ENCODE assay signal across 23 cellular contexts in the genomic region with DNA sequence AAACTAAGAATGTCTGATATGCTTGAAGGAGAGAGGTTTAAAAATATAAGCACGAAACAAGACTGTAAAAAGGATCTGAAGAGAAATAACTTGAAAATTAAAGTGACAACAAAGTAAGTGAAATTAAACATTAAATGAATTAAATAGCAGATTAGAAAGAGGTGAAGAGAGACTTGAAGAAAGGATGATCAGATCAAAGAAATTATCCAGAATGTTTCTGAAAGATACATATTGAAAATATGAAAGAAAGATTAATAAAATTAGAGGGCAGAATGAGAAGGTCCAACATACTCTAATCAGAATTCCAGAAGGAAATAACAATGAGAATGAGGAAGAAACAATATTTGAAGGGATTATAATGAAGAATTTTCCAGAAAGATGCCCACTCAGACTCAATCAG.
DNase-seq lines count a peak whose midpoint lies in the region; ATAC-seq and TF ChIP-seq lines count a peak whose summit lies in the region.
"Had no signal": no experiment of that assay in that cellular context is flagged by ENCODE, and none has a peak within 500 bp of the region (broad histone marks: within the 10 kb centered on the region; RNA-seq: fewer than 3 reads in every experiment).

No MANE protein-coding gene starts in this region.

- H3K4me3 ChIP-seq in HEK293 (ENCODE audit: low read depth, low read length) = no peak overlapping the region
- H3K4me3 ChIP-seq: BLaER1, GM12878 had no signal

- H3K9me3 Mint-ChIP-seq in IgD-negative memory B cell = peaks cover 3 to 5% (median 3%) of the 10 kb centered on the region in 3 donors
- H3K9me3 Mint-ChIP-seq in stimulated activated memory B cell treated with anti-CD40 and anti-IgM and Interleukin-4, amounts not matched to agents 10 μg/mL and 1 μg/mL and 100 μg/mL, for 72 hours = peaks cover 4% of the 10 kb centered on the region
- peaks cover 7% of the 10 kb centered on the region for H3K9me3 Mint-ChIP-seq in activated T-cell treated with anti-CD3 and anti-CD28 coated beads, Interleukin-2, amount 50 U/mL, for 4 hours

- no peak for ATAC-seq in stimulated activated memory B cell treated with anti-CD40 and anti-IgM and Interleukin-4, amounts not matched to agents 10 μg/mL and 1 μg/mL and 100 μg/mL, for 72 hours
- no peak for ATAC-seq in left colon
- no peak for ATAC-seq in activated T-cell treated with anti-CD3 and anti-CD28 coated beads, Interleukin-2, amount 50 U/mL, for 4 hours
- ATAC-seq: GM12878 had no signal

- no peaks in the 10 kb centered on the region for H3K4me1 ChIP-seq in HEK293 (ENCODE audit: control insufficient read depth, insufficient read depth, low read length)
- H3K4me1 ChIP-seq: BE2C, BLaER1 had no signal

- H3K27me3 Mint-ChIP-seq in IgD-negative memory B cell = no peaks in the 10 kb centered on the region
- H3K27me3 Mint-ChIP-seq in stimulated activated memory B cell treated with anti-CD40 and anti-IgM and Interleukin-4, amounts not matched to agents 10 μg/mL and 1 μg/mL and 100 μg/mL, for 72 hours = no peaks in the 10 kb centered on the region
- no peaks in the 10 kb centered on the region for H3K27me3 Mint-ChIP-seq in activated T-cell treated with anti-CD3 and anti-CD28 coated beads, Interleukin-2, amount 50 U/mL, for 4 hours (ENCODE audit: low read depth)
- H3K27me3 Mint-ChIP-seq: CD4-positive, alpha-beta memory T cell; CD4-positive, CD25-positive, alpha-beta regulatory T cell; CD8-positive, alpha-beta memory T cell had no signal

- H3K27ac ChIP-seq in HEK293 (ENCODE audit: extremely low read depth, low read depth, low read length) = no peak overlapping the region
- H3K27ac ChIP-seq: BLaER1 had no signal

- H3K9me3 ChIP-seq in HEK293 (ENCODE audit: control insufficient read depth, insufficient read depth, low read depth, low read length) = no peaks in the 10 kb centered on the region
- H3K9me3 ChIP-seq: BE2C, BLaER1 had no signal

- no peak for DNase-seq in left colon
- DNase-seq in activated T-cell treated with anti-CD3 and anti-CD28 coated beads, Interleukin-2, amount 50 U/mL, for 4 hours = no peak
- DNase-seq: 8988T; ACHN; BE2C; C1 segment of cervical spinal cord; CD4-positive, alpha-beta memory T cell; CD4-positive, CD25-positive, alpha-beta regulatory T cell; CD8-positive, alpha-beta memory T cell; COR-L47; DMS 273 treated with DMSO at 0.1 percent for 48 hours; DMS153; DMS53; DMS79; DND-41; EL; GDM1 had no signal

- peaks cover 7 to 12% (median 11%) of the 10 kb centered on the region in 3 donors for H3K4me1 Mint-ChIP-seq in IgD-negative memory B cell
- H3K4me1 Mint-ChIP-seq in stimulated activated memory B cell treated with anti-CD40 and anti-IgM and Interleukin-4, amounts not matched to agents 10 μg/mL and 1 μg/mL and 100 μg/mL, for 72 hours = peaks cover 10% of the 10 kb centered on the region
- peaks cover 12% of the 10 kb centered on the region for H3K4me1 Mint-ChIP-seq in activated T-cell treated with anti-CD3 and anti-CD28 coated beads, Interleukin-2, amount 50 U/mL, for 4 hours (ENCODE audit: low read depth)

- intact Hi-C loops in left colon (cut with DNase I, micrococcal nuclease) = no loop called here

- CTCF ChIA-PET in HEK293 (lab: Yijun Ruan, JAX) = interaction anchor here (0.9 kb wide), 1 partner anchor 18 kb away, joined by 4 read pairs; no protein-coding TSS in a partner anchor

- peak overlapping the region in 2 of 3 donors; percentile 2 to 9 for H3K27ac Mint-ChIP-seq in IgD-negative memory B cell
- peak overlapping the region; percentile 15 for H3K27ac Mint-ChIP-seq in stimulated activated memory B cell treated with anti-CD40 and anti-IgM and Interleukin-4, amounts not matched to agents 10 μg/mL and 1 μg/mL and 100 μg/mL, for 72 hours
- H3K27ac Mint-ChIP-seq: CD14-positive monocyte; CD4-positive, alpha-beta memory T cell; CD8-positive, alpha-beta memory T cell had no signal

- H3K36me3 Mint-ChIP-seq in IgD-negative memory B cell = no peaks in the 10 kb centered on the region
- peaks cover 6% of the 10 kb centered on the region for H3K36me3 Mint-ChIP-seq in stimulated activated memory B cell treated with anti-CD40 and anti-IgM and Interleukin-4, amounts not matched to agents 10 μg/mL and 1 μg/mL and 100 μg/mL, for 72 hours
- H3K36me3 Mint-ChIP-seq in activated T-cell treated with anti-CD3 and anti-CD28 coated beads, Interleukin-2, amount 50 U/mL, for 4 hours (ENCODE audit: insufficient read depth) = peaks cover 3% of the 10 kb centered on the region
- H3K36me3 Mint-ChIP-seq: CD14-positive monocyte had no signal

- POLR2A ChIA-PET in HEK293 (lab: Yijun Ruan, JAX) = no interaction called here

- no peak for TF ChIP-seq CTCF in HEK293 (tag by site-specific recombination; IDR thresholded peaks at IDR 0.05)

- no peaks in the 10 kb centered on the region for H3K36me3 ChIP-seq in HEK293 (ENCODE audit: control insufficient read depth in 2 of 2, insufficient read depth in 1 of 2, low read length in 2 of 2)
- H3K36me3 ChIP-seq: BE2C, BLaER1 had no signal

- no peak overlapping the region for H3K4me3 Mint-ChIP-seq in IgD-negative memory B cell
- H3K4me3 Mint-ChIP-seq in stimulated activated memory B cell treated with anti-CD40 and anti-IgM and Interleukin-4, amounts not matched to agents 10 μg/mL and 1 μg/mL and 100 μg/mL, for 72 hours = no peak overlapping the region
- H3K4me3 Mint-ChIP-seq in activated T-cell treated with anti-CD3 and anti-CD28 coated beads, Interleukin-2, amount 50 U/mL, for 4 hours = no peak overlapping the region
- H3K4me3 Mint-ChIP-seq: CD14-positive monocyte; CD4-positive, alpha-beta memory T cell; CD4-positive, CD25-positive, alpha-beta regulatory T cell; CD8-positive, alpha-beta memory T cell had no signal

TF ChIP-seq in HEK293, 187 proteins besides CTCF, POLR2A, EP300 and RAD21:
- TF ChIP-seq ZNF133 (tag by site-specific recombination; IDR thresholded peaks at IDR 0.05) = peak; percentile 58; the same call in 1 of the 2 replicates
- TF ChIP-seq MZF1 (tag by site-specific recombination; IDR thresholded peaks at IDR 0.05; ENCODE audit: borderline replicate concordance) = no peak
- no peak for TF ChIP-seq ZNF335 (tag by site-specific recombination; conservative IDR thresholded peaks at IDR 0.05)
- TF ChIP-seq, protein P1, sequence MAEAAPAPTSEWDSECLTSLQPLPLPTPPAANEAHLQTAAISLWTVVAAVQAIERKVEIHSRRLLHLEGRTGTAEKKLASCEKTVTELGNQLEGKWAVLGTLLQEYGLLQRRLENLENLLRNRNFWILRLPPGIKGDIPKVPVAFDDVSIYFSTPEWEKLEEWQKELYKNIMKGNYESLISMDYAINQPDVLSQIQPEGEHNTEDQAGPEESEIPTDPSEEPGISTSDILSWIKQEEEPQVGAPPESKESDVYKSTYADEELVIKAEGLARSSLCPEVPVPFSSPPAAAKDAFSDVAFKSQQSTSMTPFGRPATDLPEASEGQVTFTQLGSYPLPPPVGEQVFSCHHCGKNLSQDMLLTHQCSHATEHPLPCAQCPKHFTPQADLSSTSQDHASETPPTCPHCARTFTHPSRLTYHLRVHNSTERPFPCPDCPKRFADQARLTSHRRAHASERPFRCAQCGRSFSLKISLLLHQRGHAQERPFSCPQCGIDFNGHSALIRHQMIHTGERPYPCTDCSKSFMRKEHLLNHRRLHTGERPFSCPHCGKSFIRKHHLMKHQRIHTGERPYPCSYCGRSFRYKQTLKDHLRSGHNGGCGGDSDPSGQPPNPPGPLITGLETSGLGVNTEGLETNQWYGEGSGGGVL (tag by site-specific recombination; IDR thresholded peaks at IDR 0.05) = no peak
- TF ChIP-seq ZNF211 (tag by site-specific recombination; IDR thresholded peaks at IDR 0.05; ENCODE audit: low read depth) = no peak
TF ChIP-seq in HEK293: peak in this region for 1.
